8 cellular contexts compared by ENCODE assay signal in genomic region chr7:44104880-44105771, GRCh38. TPM values are rescaled to one million over a fixed set of nuclear protein-coding genes. Genes with fewer than 3 reads are reported as not detected.
DNase-seq lines count a peak whose midpoint lies in the region; ATAC-seq and TF ChIP-seq lines count a peak whose summit lies in the region.

No MANE protein-coding gene starts in this region.

- peak; percentile 9 for ATAC-seq in activated CD8-positive, alpha-beta memory T cell treated with anti-CD3 and anti-CD28 coated beads, Interleukin-2, amount 10 ng/mL, durations not matched to agents 7 days and 5 days
- no peak for ATAC-seq in GM18873 (IDR thresholded peaks at IDR 0.05; ENCODE audit: low FRiP score, unreplicated experiment)
- ATAC-seq in GM21717 (IDR thresholded peaks at IDR 0.05; ENCODE audit: unreplicated experiment) = no peak

- DNase-seq in activated CD8-positive, alpha-beta memory T cell treated with anti-CD3 and anti-CD28 coated beads, Interleukin-2, amount 10 ng/mL, durations not matched to agents 7 days and 5 days = no peak
- DNase-seq in activated CD8-positive, alpha-beta memory T cell treated with anti-CD3 and anti-CD28 coated beads, Interleukin-2, amount 50 U/mL, for 4 hours = no peak
- DNase-seq in ascending aorta (ENCODE audit: low spot score in 2 of 2) = peak in 1 of 2 donors; percentile 87
- peak; percentile 41 for DNase-seq in skeletal muscle cell (ENCODE audit: low read depth)
- DNase-seq in NCI-H2227 treated with DMSO at 0.1 percent for 48 hours (lab: John Stamatoyannopoulos, UW) = no peak

- H3K9me3 ChIP-seq in ascending aorta = no peaks in the 10 kb centered on the region
- no peaks in the 10 kb centered on the region for H3K9me3 ChIP-seq in iPS-15b (ENCODE audit: control insufficient read depth, insufficient read depth, low read length)

- peak overlapping the region; percentile 63 to 88 for H3K4me3 ChIP-seq in ascending aorta
- H3K4me3 ChIP-seq in iPS-15b (ENCODE audit: low read depth, low read length) = peak overlapping the region; percentile 59
- peak overlapping the region; percentile 58 for H3K4me3 ChIP-seq in skeletal muscle cell (ENCODE audit: low read depth, low read length)

- H3K27me3 Mint-ChIP-seq in activated CD8-positive, alpha-beta memory T cell treated with anti-CD3 and anti-CD28 coated beads, Interleukin-2, amount 10 ng/mL, durations not matched to agents 7 days and 5 days = peaks cover 29% of the 10 kb centered on the region

- H3K9ac ChIP-seq in iPS-15b (ENCODE audit: low read depth, low read length) = no peak overlapping the region

- peaks cover 4% of the 10 kb centered on the region for H3K4me1 Mint-ChIP-seq in activated CD8-positive, alpha-beta memory T cell treated with anti-CD3 and anti-CD28 coated beads, Interleukin-2, amount 10 ng/mL, durations not matched to agents 7 days and 5 days

- no peaks in the 10 kb centered on the region for H3K36me3 Mint-ChIP-seq in activated CD8-positive, alpha-beta memory T cell treated with anti-CD3 and anti-CD28 coated beads, Interleukin-2, amount 10 ng/mL, durations not matched to agents 7 days and 5 days

- intact Hi-C loops in ascending aorta (cut with DNase I) = loop anchor here (1.0 kb wide), 1 partner anchor 18 kb away; the partner anchor contains the start of gene POLD2

- H3K4me1 ChIP-seq in ascending aorta (peaks cover 58 to 78% of the 10 kb centered on the region in 2 donors), iPS-15b (ENCODE audit: control insufficient read depth, insufficient read depth, low read length) (no peaks in the 10 kb centered on the region)

- H3K27me3 ChIP-seq in ascending aorta = no peaks in the 10 kb centered on the region
- peaks cover 22% of the 10 kb centered on the region for H3K27me3 ChIP-seq in iPS-15b (ENCODE audit: control insufficient read depth, insufficient read depth, low read length)

- H3K27ac Mint-ChIP-seq in activated CD8-positive, alpha-beta memory T cell treated with anti-CD3 and anti-CD28 coated beads, Interleukin-2, amount 10 ng/mL, durations not matched to agents 7 days and 5 days = no peak overlapping the region

- peak in 1 of 3 experiments; percentile 23 for TF ChIP-seq CTCF in ascending aorta (IDR thresholded peaks at IDR 0.05)

- CTCF ChIA-PET in activated CD8-positive, alpha-beta memory T cell treated with anti-CD3 and anti-CD28 coated beads, Interleukin-2, amount 10 ng/mL, durations not matched to agents 7 days and 5 days (lab: Charles Lee) = no interaction called here

- no peaks in the 10 kb centered on the region for H3K9me3 Mint-ChIP-seq in activated CD8-positive, alpha-beta memory T cell treated with anti-CD3 and anti-CD28 coated beads, Interleukin-2, amount 10 ng/mL, durations not matched to agents 7 days and 5 days (ENCODE audit: low read depth)

- H3K27ac ChIP-seq in ascending aorta = peak overlapping the region; percentile 99 to 100

- peaks cover 34 to 42% of the 10 kb centered on the region in 2 donors for H3K36me3 ChIP-seq in ascending aorta
- peaks cover 12% of the 10 kb centered on the region for H3K36me3 ChIP-seq in iPS-15b (ENCODE audit: control insufficient read depth, insufficient read depth, low read length)

- H3K4me3 Mint-ChIP-seq in activated CD8-positive, alpha-beta memory T cell treated with anti-CD3 and anti-CD28 coated beads, Interleukin-2, amount 10 ng/mL, durations not matched to agents 7 days and 5 days = peak overlapping the region; percentile 42

RNA-seq across cellular contexts. Expression of gene AEBP1, which starts 1.0 kb away (rescaled TPM):
- 1 to 10 TPM; 4.0 to 6.6 TPM for total RNA-seq in activated CD8-positive, alpha-beta memory T cell treated with anti-CD3 and anti-CD28 coated beads, Interleukin-2, amount 10 ng/mL, durations not matched to agents 7 days and 5 days
- total RNA-seq in ascending aorta = 1,349 TPM

RNA-seq across cellular contexts. Expression of gene POLD2, which starts 18.2 kb away (rescaled TPM):
- total RNA-seq in activated CD8-positive, alpha-beta memory T cell treated with anti-CD3 and anti-CD28 coated beads, Interleukin-2, amount 10 ng/mL, durations not matched to agents 7 days and 5 days = 100 to 1,000 TPM; 130 to 158 TPM
- 97.0 TPM for total RNA-seq in ascending aorta

RNA-seq across cellular contexts. Expression of gene POLM, which starts 22.8 kb away (rescaled TPM):
- 10 to 100 TPM; 41.8 to 41.9 TPM for total RNA-seq in activated CD8-positive, alpha-beta memory T cell treated with anti-CD3 and anti-CD28 coated beads, Interleukin-2, amount 10 ng/mL, durations not matched to agents 7 days and 5 days
- 58.8 TPM for total RNA-seq in ascending aorta

RNA-seq across cellular contexts. Expression of gene MYL7, which starts 36.0 kb away (rescaled TPM):
- total RNA-seq in activated CD8-positive, alpha-beta memory T cell treated with anti-CD3 and anti-CD28 coated beads, Interleukin-2, amount 10 ng/mL, durations not matched to agents 7 days and 5 days = not detected
- not detected for total RNA-seq in ascending aorta

RNA-seq across cellular contexts. Expression of gene PGAM2, which starts 39.8 kb away (rescaled TPM):
- under 1 TPM in 1 of 2 experiments, not detected in 1; 0.58 TPM for total RNA-seq in activated CD8-positive, alpha-beta memory T cell treated with anti-CD3 and anti-CD28 coated beads, Interleukin-2, amount 10 ng/mL, durations not matched to agents 7 days and 5 days
- total RNA-seq in ascending aorta = not detected

Comparison
In these comparisons a context has a peak if more than half of its experiments do, and no peak if none do; other contexts are left out.
1. RNA of gene AEBP1, which starts 1.0 kb away (total RNA-seq): 1,349 TPM in ascending aorta (single experiment); 4.0 to 6.6 TPM in activated CD8-positive, alpha-beta memory T cell treated with anti-CD3 and anti-CD28 coated beads, Interleukin-2, amount 10 ng/mL, durations not matched to agents 7 days and 5 days; every median in the first group is over 100 times any median in the second.
2. Peak in every context shown above with its lines, with median percentiles within 50 percentile points of each other: H3K4me3 ChIP-seq.